ENCODE assay signal across 20 cellular contexts in the genomic region with DNA sequence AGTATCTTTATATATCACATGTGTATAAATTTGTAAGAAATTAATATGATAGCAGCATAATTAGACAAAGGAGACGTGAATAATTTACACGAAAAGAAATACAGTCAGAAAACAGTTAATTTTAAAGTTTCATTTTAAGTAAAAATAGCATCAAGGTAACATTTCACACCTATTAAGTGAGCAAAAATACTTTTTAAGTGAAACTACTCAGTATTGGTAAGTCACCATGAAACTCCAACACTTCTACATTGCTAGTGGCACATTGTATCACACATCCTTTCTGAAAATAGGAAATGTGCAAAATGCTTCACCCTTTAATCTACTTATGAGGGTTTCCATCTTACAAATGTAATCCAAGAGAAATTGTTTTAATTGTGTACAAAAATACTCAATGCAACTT.
A peak's percentile ranks its signal among the peaks of the same experiment; 100 is the strongest.
DNase-seq lines count a peak whose midpoint lies in the region; ATAC-seq, FAIRE-seq and TF ChIP-seq lines count a peak whose summit lies in the region.
"Had no signal": no experiment of that assay in that cellular context is flagged by ENCODE, and none has a peak within 500 bp of the region (broad histone marks: within the 10 kb centered on the region; RNA-seq: fewer than 3 reads in every experiment).

No MANE protein-coding gene starts in this region.

- peaks cover 27% of the 10 kb centered on the region for H3K36me3 Mint-ChIP-seq in HFFc6 (ENCODE audit: low read depth)

- no peak for TF ChIP-seq CTCF in HFFc6 (IDR thresholded peaks at IDR 0.05)
- TF ChIP-seq CTCF in OCI-LY3 (IDR thresholded peaks at IDR 0.05; ENCODE audit: low read depth, low read length): no peak

- peak overlapping the region; percentile 76; the same call in 1 of the 2 replicates for H3K27ac Mint-ChIP-seq in HFFc6
- H3K27ac Mint-ChIP-seq: B cell; CD4-positive, alpha-beta T cell; GM23338 had no signal

- H3K4me3 ChIP-seq in OCI-LY3 (ENCODE audit: low read length): peak overlapping the region; percentile 20; the same call in 1 of the 2 replicates
- H3K4me3 ChIP-seq in small intestine (ENCODE audit: low read depth in 1 of 2, low read length in 2 of 2): no peak overlapping the region
- H3K4me3 ChIP-seq: GM23338 had no signal

- H3K9me3 ChIP-seq in OCI-LY3 (ENCODE audit: insufficient read depth, low read length) (no peaks in the 10 kb centered on the region), small intestine (ENCODE audit: control insufficient read depth, low read depth) (no peaks in the 10 kb centered on the region)

- peaks cover 40% of the 10 kb centered on the region for H3K4me1 ChIP-seq in OCI-LY3 (ENCODE audit: low read length)
- H3K4me1 ChIP-seq in small intestine (ENCODE audit: control insufficient read depth in 2 of 2, insufficient read depth in 1 of 2, low read depth in 1 of 2, low read length in 1 of 2): no peaks in the 10 kb centered on the region

- peak overlapping the region; percentile 54 for H3K4me2 ChIP-seq in OCI-LY3 (ENCODE audit: low read length)
- H3K4me2 ChIP-seq: GM23338 had no signal

- FAIRE-seq in small intestine (lab: Jason Lieb, UNC): peak; percentile 19
- FAIRE-seq in frontal cortex (lab: Jason Lieb, UNC): no peak
- FAIRE-seq: A204.1, G401.6, HepG2, HTR-8/SVneo had no signal

- no peaks in the 10 kb centered on the region; the same call in 1 of the 2 replicates for H3K9me3 Mint-ChIP-seq in HFFc6
- H3K9me3 Mint-ChIP-seq: CD4-positive, alpha-beta T cell; GM23338 had no signal

- no peak overlapping the region for H2AFZ ChIP-seq in OCI-LY3 (ENCODE audit: low read depth, low read length)
- H2AFZ ChIP-seq: GM23338 had no signal

- H3K9ac ChIP-seq in OCI-LY3 (ENCODE audit: low read length): peak overlapping the region; percentile 13; the same call in 1 of the 2 replicates

- no peaks in the 10 kb centered on the region for H3K79me2 ChIP-seq in OCI-LY3 (ENCODE audit: low read length)

- H3K27me3 ChIP-seq in OCI-LY3 (ENCODE audit: low read depth, low read length): no peaks in the 10 kb centered on the region
- H3K27me3 ChIP-seq in small intestine (ENCODE audit: control insufficient read depth in 2 of 2, insufficient read depth in 2 of 2, low read length in 2 of 2): no peaks in the 10 kb centered on the region

- no peak overlapping the region for H3K4me3 Mint-ChIP-seq in HFFc6
- H3K4me3 Mint-ChIP-seq: B cell; CD4-positive, alpha-beta T cell; GM23338 had no signal

- no peaks in the 10 kb centered on the region for H4K20me1 ChIP-seq in OCI-LY3 (ENCODE audit: insufficient read depth, low read length)

- peak overlapping the region; percentile 30 for H3K27ac ChIP-seq in OCI-LY3 (ENCODE audit: low read length)
- no peak overlapping the region for H3K27ac ChIP-seq in small intestine (ENCODE audit: low read depth in 1 of 2, low read length in 1 of 2)

- 83 to 92% (median 91%) methylated on average over 2 of the region's 2 CpGs for WGBS in small intestine, 3 donors

- H3K4me1 Mint-ChIP-seq in HFFc6 (ENCODE audit: low read depth): peaks cover 72% of the 10 kb centered on the region
- H3K4me1 Mint-ChIP-seq: B cell had no signal

- H3K27me3 Mint-ChIP-seq in HFFc6 (ENCODE audit: insufficient read depth): peaks cover 4% of the 10 kb centered on the region; the same call in 1 of the 2 replicates
- H3K27me3 Mint-ChIP-seq: B cell; CD4-positive, alpha-beta T cell had no signal

- H3K36me3 ChIP-seq in OCI-LY3 (replicated peaks; ENCODE audit: low read depth, low read length): no peaks in the 10 kb centered on the region
- H3K36me3 ChIP-seq in small intestine (ENCODE audit: control insufficient read depth in 2 of 2, insufficient read depth in 2 of 2, low read length in 2 of 2): peaks cover 2 to 3% of the 10 kb centered on the region in 2 donors

- DNase-seq in HFFc6 (no peak), small intestine (no peak), DMS153 treated with DMSO at 0.1 percent for 48 hours (lab: John Stamatoyannopoulos, UW; ENCODE audit: unreplicated experiment) (no peak), frontal cortex (ENCODE audit: low spot score in 2 of 2) (no peak)
- DNase-seq: C1 segment of cervical spinal cord; Calu3; CD4-positive, alpha-beta T cell; DMS 273 treated with DMSO at 0.1 percent for 48 hours; DMS79; H7 had no signal

- ATAC-seq in GM18867 (IDR thresholded peaks at IDR 0.05; ENCODE audit: unreplicated experiment) (peak; percentile 67), HG03095 (IDR thresholded peaks at IDR 0.05; ENCODE audit: unreplicated experiment) (no peak), GM21526 (IDR thresholded peaks at IDR 0.05; ENCODE audit: low FRiP score, unreplicated experiment) (no peak)
- ATAC-seq: GM23338, HepG2 had no signal
